Comparison of ENCODE assay signal across 1 cellular context in genomic region chr20:33043731-33044181, GRCh38.
TF ChIP-seq lines count a peak whose summit lies in the region.

No MANE protein-coding gene starts in this region.

TF ChIP-seq in HepG2, 621 proteins besides CTCF, POLR2A, EP300 and RAD21 (continued from another document and continues in another):
- TF ChIP-seq KDM6A (CRISPR knock-in tag; IDR thresholded peaks at IDR 0.05; ENCODE audit: low read depth) (0 out of 2 replicates have a peak, but pooled peaks have one; percentile 58), SALL2 (CRISPR knock-in tag; IDR thresholded peaks at IDR 0.05) (no peak), RARA (CRISPR knock-in tag; IDR thresholded peaks at IDR 0.05) (peak; percentile 71), SSRP1 (CRISPR knock-in tag; IDR thresholded peaks at IDR 0.05) (0 out of 2 replicates have a peak, but pooled peaks have one; percentile 11), FOXJ3 (CRISPR knock-in tag; IDR thresholded peaks at IDR 0.05; ENCODE audit: borderline replicate concordance) (peak; percentile 35; the same call in 1 of the 2 replicates), POLR2G (IDR thresholded peaks at IDR 0.05; ENCODE audit: low read depth, low read length) (no peak), PRPF4 (IDR thresholded peaks at IDR 0.05; ENCODE audit: low read depth, low read length, poor library complexity, severe bottlenecking) (no peak), GABPA (IDR thresholded peaks at IDR 0.05; ENCODE audit: low read depth, low read length) (no peak), GABPA (CRISPR knock-in tag; IDR thresholded peaks at IDR 0.05; ENCODE audit: low read depth) (no peak), ZNF512B (CRISPR knock-in tag; IDR thresholded peaks at IDR 0.05; ENCODE audit: borderline replicate concordance) (no peak), HNF4A (CRISPR knock-in tag; IDR thresholded peaks at IDR 0.05) (peak; percentile 92), NR2F6 (IDR thresholded peaks at IDR 0.05) (peak; percentile 87), NR2F6 (CRISPR knock-in tag; IDR thresholded peaks at IDR 0.05) (peak; percentile 85), ARID3A (IDR thresholded peaks at IDR 0.05; ENCODE audit: low read depth, low read length) (peak; percentile 61; the same call in 1 of the 2 replicates), ZFX (CRISPR knock-in tag; IDR thresholded peaks at IDR 0.05; ENCODE audit: low read depth) (peak; percentile 49; the same call in 1 of the 2 replicates), NFE2L1 (CRISPR knock-in tag; IDR thresholded peaks at IDR 0.05; ENCODE audit: borderline replicate concordance) (0 out of 2 replicates have a peak, but pooled peaks have one; percentile 53), RFXAP (CRISPR knock-in tag; IDR thresholded peaks at IDR 0.05; ENCODE audit: borderline replicate concordance) (no peak), JDP2 (CRISPR knock-in tag; IDR thresholded peaks at IDR 0.05; ENCODE audit: borderline replicate concordance) (no peak), TBX2 (CRISPR knock-in tag; IDR thresholded peaks at IDR 0.05; ENCODE audit: borderline replicate concordance) (peak; percentile 63; the same call in 1 of the 2 replicates), IRF2 (CRISPR knock-in tag; IDR thresholded peaks at IDR 0.05) (0 out of 2 replicates have a peak, but pooled peaks have one; percentile 29), SIX1 (CRISPR knock-in tag; IDR thresholded peaks at IDR 0.05; ENCODE audit: borderline replicate concordance) (0 out of 2 replicates have a peak, but pooled peaks have one; percentile 5), TEAD3 (CRISPR knock-in tag; optimal IDR thresholded peaks at IDR 0.05; ENCODE audit: borderline replicate concordance) (peak; percentile 3), ZNF790 (CRISPR knock-in tag; IDR thresholded peaks at IDR 0.05; ENCODE audit: borderline replicate concordance) (no peak), ELF4 (CRISPR knock-in tag; IDR thresholded peaks at IDR 0.05; ENCODE audit: borderline replicate concordance) (no peak), SOX13 (IDR thresholded peaks at IDR 0.05) (no peak), SOX13 (CRISPR knock-in tag; conservative IDR thresholded peaks at IDR 0.05 in 1 of 2, IDR thresholded peaks at IDR 0.05 in 1 of 2) (peak in 1 of 2 experiments; percentile 88; a peak in 1 of 4 replicates), ZSCAN31 (CRISPR knock-in tag; IDR thresholded peaks at IDR 0.05; ENCODE audit: low read depth) (0 out of 2 replicates have a peak, but pooled peaks have one; percentile 27), MAF1 (CRISPR knock-in tag; IDR thresholded peaks at IDR 0.05; ENCODE audit: borderline replicate concordance) (no peak), PAWR (CRISPR knock-in tag; IDR thresholded peaks at IDR 0.05; ENCODE audit: borderline replicate concordance) (no peak), ISL2 (CRISPR knock-in tag; IDR thresholded peaks at IDR 0.05) (peak; percentile 84), HMG20A (CRISPR knock-in tag; IDR thresholded peaks at IDR 0.05; ENCODE audit: borderline replicate concordance) (peak; percentile 43; the same call in 1 of the 2 replicates), HNF4G (IDR thresholded peaks at IDR 0.05; ENCODE audit: borderline replicate concordance, low read depth, low read length) (peak; percentile 82), HNF4G (CRISPR knock-in tag; IDR thresholded peaks at IDR 0.05; ENCODE audit: borderline replicate concordance, low read depth) (0 out of 2 replicates have a peak, but pooled peaks have one; percentile 40), ZNF710 (CRISPR knock-in tag; IDR thresholded peaks at IDR 0.05; ENCODE audit: borderline replicate concordance) (0 out of 2 replicates have a peak, but pooled peaks have one; percentile 7), ZBTB7B (CRISPR knock-in tag; IDR thresholded peaks at IDR 0.05) (peak; percentile 58; the same call in 1 of the 2 replicates), MIER2 (CRISPR knock-in tag; IDR thresholded peaks at IDR 0.05) (0 out of 2 replicates have a peak, but pooled peaks have one; percentile 31), ZNF782 (CRISPR knock-in tag; IDR thresholded peaks at IDR 0.05; ENCODE audit: borderline replicate concordance) (0 out of 2 replicates have a peak, but pooled peaks have one; percentile 58), SIX4 (CRISPR knock-in tag; IDR thresholded peaks at IDR 0.05) (no peak), ZNF225 (CRISPR knock-in tag; IDR thresholded peaks at IDR 0.05) (0 out of 2 replicates have a peak, but pooled peaks have one; percentile 38), TBX3 (IDR thresholded peaks at IDR 0.05; ENCODE audit: borderline replicate concordance) (0 out of 2 replicates have a peak, but pooled peaks have one; percentile 52), AHR (CRISPR knock-in tag; IDR thresholded peaks at IDR 0.05) (no peak), ZMYM2 (CRISPR knock-in tag; IDR thresholded peaks at IDR 0.05) (no peak), SCMH1 (CRISPR knock-in tag; IDR thresholded peaks at IDR 0.05; ENCODE audit: borderline replicate concordance) (no peak), GATA4 (IDR thresholded peaks at IDR 0.05; ENCODE audit: borderline replicate concordance, low read depth) (0 out of 2 replicates have a peak, but pooled peaks have one; percentile 53), ZNF550 (CRISPR knock-in tag; IDR thresholded peaks at IDR 0.05; ENCODE audit: borderline replicate concordance) (0 out of 2 replicates have a peak, but pooled peaks have one; percentile 58), ZNF354B (CRISPR knock-in tag; IDR thresholded peaks at IDR 0.05) (no peak), ZC3H4 (CRISPR knock-in tag; IDR thresholded peaks at IDR 0.05; ENCODE audit: borderline replicate concordance) (no peak), U2AF1 (optimal IDR thresholded peaks at IDR 0.05; ENCODE audit: low read depth, low read length) (no peak), ZFP36L1 (CRISPR knock-in tag; IDR thresholded peaks at IDR 0.05) (no peak)
- TF ChIP-seq, protein P1, sequence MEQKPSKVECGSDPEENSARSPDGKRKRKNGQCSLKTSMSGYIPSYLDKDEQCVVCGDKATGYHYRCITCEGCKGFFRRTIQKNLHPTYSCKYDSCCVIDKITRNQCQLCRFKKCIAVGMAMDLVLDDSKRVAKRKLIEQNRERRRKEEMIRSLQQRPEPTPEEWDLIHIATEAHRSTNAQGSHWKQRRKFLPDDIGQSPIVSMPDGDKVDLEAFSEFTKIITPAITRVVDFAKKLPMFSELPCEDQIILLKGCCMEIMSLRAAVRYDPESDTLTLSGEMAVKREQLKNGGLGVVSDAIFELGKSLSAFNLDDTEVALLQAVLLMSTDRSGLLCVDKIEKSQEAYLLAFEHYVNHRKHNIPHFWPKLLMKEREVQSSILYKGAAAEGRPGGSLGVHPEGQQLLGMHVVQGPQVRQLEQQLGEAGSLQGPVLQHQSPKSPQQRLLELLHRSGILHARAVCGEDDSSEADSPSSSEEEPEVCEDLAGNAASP (CRISPR knock-in tag; IDR thresholded peaks at IDR 0.05; ENCODE audit: borderline replicate concordance): peak; percentile 96; the same call in 1 of the 2 replicates
- TF ChIP-seq, protein P2, sequence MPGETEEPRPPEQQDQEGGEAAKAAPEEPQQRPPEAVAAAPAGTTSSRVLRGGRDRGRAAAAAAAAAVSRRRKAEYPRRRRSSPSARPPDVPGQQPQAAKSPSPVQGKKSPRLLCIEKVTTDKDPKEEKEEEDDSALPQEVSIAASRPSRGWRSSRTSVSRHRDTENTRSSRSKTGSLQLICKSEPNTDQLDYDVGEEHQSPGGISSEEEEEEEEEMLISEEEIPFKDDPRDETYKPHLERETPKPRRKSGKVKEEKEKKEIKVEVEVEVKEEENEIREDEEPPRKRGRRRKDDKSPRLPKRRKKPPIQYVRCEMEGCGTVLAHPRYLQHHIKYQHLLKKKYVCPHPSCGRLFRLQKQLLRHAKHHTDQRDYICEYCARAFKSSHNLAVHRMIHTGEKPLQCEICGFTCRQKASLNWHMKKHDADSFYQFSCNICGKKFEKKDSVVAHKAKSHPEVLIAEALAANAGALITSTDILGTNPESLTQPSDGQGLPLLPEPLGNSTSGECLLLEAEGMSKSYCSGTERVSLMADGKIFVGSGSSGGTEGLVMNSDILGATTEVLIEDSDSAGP (CRISPR knock-in tag; IDR thresholded peaks at IDR 0.05; ENCODE audit: borderline replicate concordance): no peak
- TF ChIP-seq, protein P3, sequence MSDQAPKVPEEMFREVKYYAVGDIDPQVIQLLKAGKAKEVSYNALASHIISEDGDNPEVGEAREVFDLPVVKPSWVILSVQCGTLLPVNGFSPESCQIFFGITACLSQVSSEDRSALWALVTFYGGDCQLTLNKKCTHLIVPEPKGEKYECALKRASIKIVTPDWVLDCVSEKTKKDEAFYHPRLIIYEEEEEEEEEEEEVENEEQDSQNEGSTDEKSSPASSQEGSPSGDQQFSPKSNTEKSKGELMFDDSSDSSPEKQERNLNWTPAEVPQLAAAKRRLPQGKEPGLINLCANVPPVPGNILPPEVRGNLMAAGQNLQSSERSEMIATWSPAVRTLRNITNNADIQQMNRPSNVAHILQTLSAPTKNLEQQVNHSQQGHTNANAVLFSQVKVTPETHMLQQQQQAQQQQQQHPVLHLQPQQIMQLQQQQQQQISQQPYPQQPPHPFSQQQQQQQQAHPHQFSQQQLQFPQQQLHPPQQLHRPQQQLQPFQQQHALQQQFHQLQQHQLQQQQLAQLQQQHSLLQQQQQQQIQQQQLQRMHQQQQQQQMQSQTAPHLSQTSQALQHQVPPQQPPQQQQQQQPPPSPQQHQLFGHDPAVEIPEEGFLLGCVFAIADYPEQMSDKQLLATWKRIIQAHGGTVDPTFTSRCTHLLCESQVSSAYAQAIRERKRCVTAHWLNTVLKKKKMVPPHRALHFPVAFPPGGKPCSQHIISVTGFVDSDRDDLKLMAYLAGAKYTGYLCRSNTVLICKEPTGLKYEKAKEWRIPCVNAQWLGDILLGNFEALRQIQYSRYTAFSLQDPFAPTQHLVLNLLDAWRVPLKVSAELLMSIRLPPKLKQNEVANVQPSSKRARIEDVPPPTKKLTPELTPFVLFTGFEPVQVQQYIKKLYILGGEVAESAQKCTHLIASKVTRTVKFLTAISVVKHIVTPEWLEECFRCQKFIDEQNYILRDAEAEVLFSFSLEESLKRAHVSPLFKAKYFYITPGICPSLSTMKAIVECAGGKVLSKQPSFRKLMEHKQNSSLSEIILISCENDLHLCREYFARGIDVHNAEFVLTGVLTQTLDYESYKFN (CRISPR knock-in tag; conservative IDR thresholded peaks at IDR 0.05): peak; percentile 92
- TF ChIP-seq, protein P4, sequence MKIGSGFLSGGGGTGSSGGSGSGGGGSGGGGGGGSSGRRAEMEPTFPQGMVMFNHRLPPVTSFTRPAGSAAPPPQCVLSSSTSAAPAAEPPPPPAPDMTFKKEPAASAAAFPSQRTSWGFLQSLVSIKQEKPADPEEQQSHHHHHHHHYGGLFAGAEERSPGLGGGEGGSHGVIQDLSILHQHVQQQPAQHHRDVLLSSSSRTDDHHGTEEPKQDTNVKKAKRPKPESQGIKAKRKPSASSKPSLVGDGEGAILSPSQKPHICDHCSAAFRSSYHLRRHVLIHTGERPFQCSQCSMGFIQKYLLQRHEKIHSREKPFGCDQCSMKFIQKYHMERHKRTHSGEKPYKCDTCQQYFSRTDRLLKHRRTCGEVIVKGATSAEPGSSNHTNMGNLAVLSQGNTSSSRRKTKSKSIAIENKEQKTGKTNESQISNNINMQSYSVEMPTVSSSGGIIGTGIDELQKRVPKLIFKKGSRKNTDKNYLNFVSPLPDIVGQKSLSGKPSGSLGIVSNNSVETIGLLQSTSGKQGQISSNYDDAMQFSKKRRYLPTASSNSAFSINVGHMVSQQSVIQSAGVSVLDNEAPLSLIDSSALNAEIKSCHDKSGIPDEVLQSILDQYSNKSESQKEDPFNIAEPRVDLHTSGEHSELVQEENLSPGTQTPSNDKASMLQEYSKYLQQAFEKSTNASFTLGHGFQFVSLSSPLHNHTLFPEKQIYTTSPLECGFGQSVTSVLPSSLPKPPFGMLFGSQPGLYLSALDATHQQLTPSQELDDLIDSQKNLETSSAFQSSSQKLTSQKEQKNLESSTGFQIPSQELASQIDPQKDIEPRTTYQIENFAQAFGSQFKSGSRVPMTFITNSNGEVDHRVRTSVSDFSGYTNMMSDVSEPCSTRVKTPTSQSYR (CRISPR knock-in tag; IDR thresholded peaks at IDR 0.05; ENCODE audit: borderline replicate concordance): peak; percentile 64; the same call in 1 of the 2 replicates
